In the genomic region with DNA sequence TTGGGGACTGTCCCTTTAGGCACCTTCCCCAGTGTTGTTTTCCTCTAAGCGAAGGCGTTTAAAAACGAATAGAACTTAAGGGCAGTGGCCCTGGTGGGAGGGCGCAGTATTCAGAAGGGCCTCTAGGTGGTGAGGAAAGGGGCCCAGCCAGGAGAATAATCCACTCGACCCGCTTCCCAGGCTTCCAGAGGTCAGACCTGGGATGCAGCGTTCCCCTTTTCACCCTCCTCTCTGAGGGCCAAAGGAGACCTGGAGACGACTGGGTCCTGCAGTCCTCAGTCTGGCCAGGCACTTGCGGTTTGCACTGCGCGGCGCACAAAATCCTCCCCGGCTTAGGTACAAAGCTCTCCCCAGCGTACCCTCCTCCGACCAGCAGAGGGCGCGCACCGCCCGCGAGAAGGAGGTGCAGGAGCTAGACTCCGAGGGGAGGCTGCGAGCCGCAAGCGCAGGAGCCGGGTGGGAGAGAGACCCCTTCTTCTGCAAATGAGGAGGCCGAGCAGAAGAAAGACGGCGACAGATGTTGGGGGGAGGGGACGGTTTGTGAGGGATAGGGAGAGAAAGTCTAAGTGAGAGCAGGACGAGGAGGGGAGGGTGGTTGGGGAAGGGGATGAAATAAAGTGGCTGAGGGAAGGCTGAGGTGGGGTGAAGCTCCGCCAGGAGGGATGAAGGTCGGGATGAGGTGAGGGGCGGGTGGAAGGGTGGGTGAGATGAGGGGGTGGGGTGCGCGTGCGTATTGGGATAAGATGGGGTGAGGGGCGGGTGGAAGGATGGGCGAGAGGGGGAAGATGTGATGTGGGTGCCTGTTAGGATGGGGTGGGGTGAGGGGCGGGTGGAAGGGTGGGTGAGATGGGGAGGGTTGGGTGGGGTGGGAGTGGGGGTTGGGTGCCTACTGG, we compare ENCODE assay signal across 1 cellular context.
A peak's percentile ranks its signal among the peaks of the same experiment; 100 is the strongest.
TF ChIP-seq lines count a peak whose summit lies in the region.

No MANE protein-coding gene starts in this region.

TF ChIP-seq in HepG2, 621 proteins besides CTCF, POLR2A, EP300 and RAD21 (continued from another document):
- TF ChIP-seq, protein P1, sequence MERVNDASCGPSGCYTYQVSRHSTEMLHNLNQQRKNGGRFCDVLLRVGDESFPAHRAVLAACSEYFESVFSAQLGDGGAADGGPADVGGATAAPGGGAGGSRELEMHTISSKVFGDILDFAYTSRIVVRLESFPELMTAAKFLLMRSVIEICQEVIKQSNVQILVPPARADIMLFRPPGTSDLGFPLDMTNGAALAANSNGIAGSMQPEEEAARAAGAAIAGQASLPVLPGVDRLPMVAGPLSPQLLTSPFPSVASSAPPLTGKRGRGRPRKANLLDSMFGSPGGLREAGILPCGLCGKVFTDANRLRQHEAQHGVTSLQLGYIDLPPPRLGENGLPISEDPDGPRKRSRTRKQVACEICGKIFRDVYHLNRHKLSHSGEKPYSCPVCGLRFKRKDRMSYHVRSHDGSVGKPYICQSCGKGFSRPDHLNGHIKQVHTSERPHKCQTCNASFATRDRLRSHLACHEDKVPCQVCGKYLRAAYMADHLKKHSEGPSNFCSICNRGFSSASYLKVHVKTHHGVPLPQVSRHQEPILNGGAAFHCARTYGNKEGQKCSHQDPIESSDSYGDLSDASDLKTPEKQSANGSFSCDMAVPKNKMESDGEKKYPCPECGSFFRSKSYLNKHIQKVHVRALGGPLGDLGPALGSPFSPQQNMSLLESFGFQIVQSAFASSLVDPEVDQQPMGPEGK (CRISPR knock-in tag; IDR thresholded peaks at IDR 0.05): peak; percentile 74
- TF ChIP-seq ZNF761 (CRISPR knock-in tag; conservative IDR thresholded peaks at IDR 0.05): no peak
- peak; percentile 80 for TF ChIP-seq TAF15 (IDR thresholded peaks at IDR 0.05; ENCODE audit: low read depth, low read length, poor library complexity, severe bottlenecking)
- no peak for TF ChIP-seq MAFF (IDR thresholded peaks at IDR 0.05; ENCODE audit: low read depth, low read length)
- peak; percentile 41; the same call in 1 of the 2 replicates for TF ChIP-seq ZNF768 (CRISPR knock-in tag; IDR thresholded peaks at IDR 0.05)
- peak; percentile 58 for TF ChIP-seq ASH2L (IDR thresholded peaks at IDR 0.05; ENCODE audit: insufficient read length, low read depth, low read length)
- peak; percentile 33; the same call in 1 of the 2 replicates for TF ChIP-seq GATAD2A (CRISPR knock-in tag; IDR thresholded peaks at IDR 0.05)
- no peak for TF ChIP-seq FOXA1 (IDR thresholded peaks at IDR 0.05)
- TF ChIP-seq FOXA1 (CRISPR knock-in tag; IDR thresholded peaks at IDR 0.05): peak; percentile 15; the same call in 1 of the 2 replicates
- TF ChIP-seq ZSCAN31 (CRISPR knock-in tag; IDR thresholded peaks at IDR 0.05; ENCODE audit: low read depth): 0 out of 2 replicates have a peak, but pooled peaks have one; percentile 21
- TF ChIP-seq, protein P2, sequence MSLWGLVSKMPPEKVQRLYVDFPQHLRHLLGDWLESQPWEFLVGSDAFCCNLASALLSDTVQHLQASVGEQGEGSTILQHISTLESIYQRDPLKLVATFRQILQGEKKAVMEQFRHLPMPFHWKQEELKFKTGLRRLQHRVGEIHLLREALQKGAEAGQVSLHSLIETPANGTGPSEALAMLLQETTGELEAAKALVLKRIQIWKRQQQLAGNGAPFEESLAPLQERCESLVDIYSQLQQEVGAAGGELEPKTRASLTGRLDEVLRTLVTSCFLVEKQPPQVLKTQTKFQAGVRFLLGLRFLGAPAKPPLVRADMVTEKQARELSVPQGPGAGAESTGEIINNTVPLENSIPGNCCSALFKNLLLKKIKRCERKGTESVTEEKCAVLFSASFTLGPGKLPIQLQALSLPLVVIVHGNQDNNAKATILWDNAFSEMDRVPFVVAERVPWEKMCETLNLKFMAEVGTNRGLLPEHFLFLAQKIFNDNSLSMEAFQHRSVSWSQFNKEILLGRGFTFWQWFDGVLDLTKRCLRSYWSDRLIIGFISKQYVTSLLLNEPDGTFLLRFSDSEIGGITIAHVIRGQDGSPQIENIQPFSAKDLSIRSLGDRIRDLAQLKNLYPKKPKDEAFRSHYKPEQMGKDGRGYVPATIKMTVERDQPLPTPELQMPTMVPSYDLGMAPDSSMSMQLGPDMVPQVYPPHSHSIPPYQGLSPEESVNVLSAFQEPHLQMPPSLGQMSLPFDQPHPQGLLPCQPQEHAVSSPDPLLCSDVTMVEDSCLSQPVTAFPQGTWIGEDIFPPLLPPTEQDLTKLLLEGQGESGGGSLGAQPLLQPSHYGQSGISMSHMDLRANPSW (CRISPR knock-in tag; IDR thresholded peaks at IDR 0.05; ENCODE audit: borderline replicate concordance): no peak
- no peak for TF ChIP-seq ARNT (IDR thresholded peaks at IDR 0.05)
- TF ChIP-seq ZNF501 (CRISPR knock-in tag; IDR thresholded peaks at IDR 0.05): no peak
- 0 out of 2 replicates have a peak, but pooled peaks have one; percentile 31 for TF ChIP-seq ZNF124 (CRISPR knock-in tag; IDR thresholded peaks at IDR 0.05)
- no peak for TF ChIP-seq FOXA3 (CRISPR knock-in tag; IDR thresholded peaks at IDR 0.05)
- TF ChIP-seq AGO1 (IDR thresholded peaks at IDR 0.05; ENCODE audit: low read depth, low read length, poor library complexity, severe bottlenecking): peak; percentile 55
- 0 out of 2 replicates have a peak, but pooled peaks have one; percentile 34 for TF ChIP-seq ARHGAP35 (CRISPR knock-in tag; IDR thresholded peaks at IDR 0.05; ENCODE audit: borderline replicate concordance)
- TF ChIP-seq, protein P3, sequence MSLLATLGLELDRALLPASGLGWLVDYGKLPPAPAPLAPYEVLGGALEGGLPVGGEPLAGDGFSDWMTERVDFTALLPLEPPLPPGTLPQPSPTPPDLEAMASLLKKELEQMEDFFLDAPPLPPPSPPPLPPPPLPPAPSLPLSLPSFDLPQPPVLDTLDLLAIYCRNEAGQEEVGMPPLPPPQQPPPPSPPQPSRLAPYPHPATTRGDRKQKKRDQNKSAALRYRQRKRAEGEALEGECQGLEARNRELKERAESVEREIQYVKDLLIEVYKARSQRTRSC (CRISPR knock-in tag; IDR thresholded peaks at IDR 0.05; ENCODE audit: low read depth): no peak
- peak; percentile 53; the same call in 1 of the 2 replicates for TF ChIP-seq ZFX (CRISPR knock-in tag; IDR thresholded peaks at IDR 0.05; ENCODE audit: low read depth)
- no peak for TF ChIP-seq NBN (conservative IDR thresholded peaks at IDR 0.05)
- TF ChIP-seq ZNF329 (CRISPR knock-in tag; IDR thresholded peaks at IDR 0.05; ENCODE audit: low read depth): 0 out of 2 replicates have a peak, but pooled peaks have one; percentile 44
- TF ChIP-seq ZNF34 (CRISPR knock-in tag; IDR thresholded peaks at IDR 0.05; ENCODE audit: borderline replicate concordance): no peak
- TF ChIP-seq, protein P4, sequence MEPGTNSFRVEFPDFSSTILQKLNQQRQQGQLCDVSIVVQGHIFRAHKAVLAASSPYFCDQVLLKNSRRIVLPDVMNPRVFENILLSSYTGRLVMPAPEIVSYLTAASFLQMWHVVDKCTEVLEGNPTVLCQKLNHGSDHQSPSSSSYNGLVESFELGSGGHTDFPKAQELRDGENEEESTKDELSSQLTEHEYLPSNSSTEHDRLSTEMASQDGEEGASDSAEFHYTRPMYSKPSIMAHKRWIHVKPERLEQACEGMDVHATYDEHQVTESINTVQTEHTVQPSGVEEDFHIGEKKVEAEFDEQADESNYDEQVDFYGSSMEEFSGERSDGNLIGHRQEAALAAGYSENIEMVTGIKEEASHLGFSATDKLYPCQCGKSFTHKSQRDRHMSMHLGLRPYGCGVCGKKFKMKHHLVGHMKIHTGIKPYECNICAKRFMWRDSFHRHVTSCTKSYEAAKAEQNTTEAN (CRISPR knock-in tag; conservative IDR thresholded peaks at IDR 0.05): no peak
- no peak for TF ChIP-seq LCORL (IDR thresholded peaks at IDR 0.05)
- TF ChIP-seq LCORL (CRISPR knock-in tag; IDR thresholded peaks at IDR 0.05): 0 out of 2 replicates have a peak, but pooled peaks have one; percentile 48
- TF ChIP-seq, protein P5, sequence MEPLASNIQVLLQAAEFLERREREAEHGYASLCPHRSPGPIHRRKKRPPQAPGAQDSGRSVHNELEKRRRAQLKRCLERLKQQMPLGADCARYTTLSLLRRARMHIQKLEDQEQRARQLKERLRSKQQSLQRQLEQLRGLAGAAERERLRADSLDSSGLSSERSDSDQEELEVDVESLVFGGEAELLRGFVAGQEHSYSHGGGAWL (CRISPR knock-in tag; IDR thresholded peaks at IDR 0.05): 0 out of 2 replicates have a peak, but pooled peaks have one; percentile 45
- 0 out of 2 replicates have a peak, but pooled peaks have one; percentile 28 for TF ChIP-seq BCL6 (CRISPR knock-in tag; IDR thresholded peaks at IDR 0.05)
- 0 out of 2 replicates have a peak, but pooled peaks have one; percentile 54 for TF ChIP-seq IRF2 (CRISPR knock-in tag; IDR thresholded peaks at IDR 0.05)
- TF ChIP-seq, protein P6, sequence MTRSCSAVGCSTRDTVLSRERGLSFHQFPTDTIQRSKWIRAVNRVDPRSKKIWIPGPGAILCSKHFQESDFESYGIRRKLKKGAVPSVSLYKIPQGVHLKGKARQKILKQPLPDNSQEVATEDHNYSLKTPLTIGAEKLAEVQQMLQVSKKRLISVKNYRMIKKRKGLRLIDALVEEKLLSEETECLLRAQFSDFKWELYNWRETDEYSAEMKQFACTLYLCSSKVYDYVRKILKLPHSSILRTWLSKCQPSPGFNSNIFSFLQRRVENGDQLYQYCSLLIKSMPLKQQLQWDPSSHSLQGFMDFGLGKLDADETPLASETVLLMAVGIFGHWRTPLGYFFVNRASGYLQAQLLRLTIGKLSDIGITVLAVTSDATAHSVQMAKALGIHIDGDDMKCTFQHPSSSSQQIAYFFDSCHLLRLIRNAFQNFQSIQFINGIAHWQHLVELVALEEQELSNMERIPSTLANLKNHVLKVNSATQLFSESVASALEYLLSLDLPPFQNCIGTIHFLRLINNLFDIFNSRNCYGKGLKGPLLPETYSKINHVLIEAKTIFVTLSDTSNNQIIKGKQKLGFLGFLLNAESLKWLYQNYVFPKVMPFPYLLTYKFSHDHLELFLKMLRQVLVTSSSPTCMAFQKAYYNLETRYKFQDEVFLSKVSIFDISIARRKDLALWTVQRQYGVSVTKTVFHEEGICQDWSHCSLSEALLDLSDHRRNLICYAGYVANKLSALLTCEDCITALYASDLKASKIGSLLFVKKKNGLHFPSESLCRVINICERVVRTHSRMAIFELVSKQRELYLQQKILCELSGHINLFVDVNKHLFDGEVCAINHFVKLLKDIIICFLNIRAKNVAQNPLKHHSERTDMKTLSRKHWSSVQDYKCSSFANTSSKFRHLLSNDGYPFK (CRISPR knock-in tag; IDR thresholded peaks at IDR 0.05; ENCODE audit: borderline replicate concordance): 0 out of 2 replicates have a peak, but pooled peaks have one; percentile 69
- peak; percentile 99; the same call in 1 of the 2 replicates for TF ChIP-seq MTF2 (CRISPR knock-in tag; IDR thresholded peaks at IDR 0.05; ENCODE audit: borderline replicate concordance)
- TF ChIP-seq, protein P7, sequence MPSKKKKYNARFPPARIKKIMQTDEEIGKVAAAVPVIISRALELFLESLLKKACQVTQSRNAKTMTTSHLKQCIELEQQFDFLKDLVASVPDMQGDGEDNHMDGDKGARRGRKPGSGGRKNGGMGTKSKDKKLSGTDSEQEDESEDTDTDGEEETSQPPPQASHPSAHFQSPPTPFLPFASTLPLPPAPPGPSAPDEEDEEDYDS (CRISPR knock-in tag; IDR thresholded peaks at IDR 0.05): 0 out of 2 replicates have a peak, but pooled peaks have one; percentile 30
- TF ChIP-seq, protein P8, sequence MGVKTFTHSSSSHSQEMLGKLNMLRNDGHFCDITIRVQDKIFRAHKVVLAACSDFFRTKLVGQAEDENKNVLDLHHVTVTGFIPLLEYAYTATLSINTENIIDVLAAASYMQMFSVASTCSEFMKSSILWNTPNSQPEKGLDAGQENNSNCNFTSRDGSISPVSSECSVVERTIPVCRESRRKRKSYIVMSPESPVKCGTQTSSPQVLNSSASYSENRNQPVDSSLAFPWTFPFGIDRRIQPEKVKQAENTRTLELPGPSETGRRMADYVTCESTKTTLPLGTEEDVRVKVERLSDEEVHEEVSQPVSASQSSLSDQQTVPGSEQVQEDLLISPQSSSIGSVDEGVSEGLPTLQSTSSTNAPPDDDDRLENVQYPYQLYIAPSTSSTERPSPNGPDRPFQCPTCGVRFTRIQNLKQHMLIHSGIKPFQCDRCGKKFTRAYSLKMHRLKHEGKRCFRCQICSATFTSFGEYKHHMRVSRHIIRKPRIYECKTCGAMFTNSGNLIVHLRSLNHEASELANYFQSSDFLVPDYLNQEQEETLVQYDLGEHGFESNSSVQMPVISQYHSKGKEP (CRISPR knock-in tag; IDR thresholded peaks at IDR 0.05): no peak
- no peak for TF ChIP-seq SSRP1 (CRISPR knock-in tag; IDR thresholded peaks at IDR 0.05)
- no peak for TF ChIP-seq HNF4G (IDR thresholded peaks at IDR 0.05; ENCODE audit: borderline replicate concordance, low read depth, low read length)
- TF ChIP-seq HNF4G (CRISPR knock-in tag; IDR thresholded peaks at IDR 0.05; ENCODE audit: borderline replicate concordance, low read depth): peak; percentile 70; the same call in 1 of the 2 replicates
- no peak for TF ChIP-seq NFKBIZ (CRISPR knock-in tag; IDR thresholded peaks at IDR 0.05)
- no peak for TF ChIP-seq TCF7L2 (IDR thresholded peaks at IDR 0.05; ENCODE audit: low read depth, low read length)
- TF ChIP-seq ELF1 (CRISPR knock-in tag; IDR thresholded peaks at IDR 0.05): peak; percentile 42; the same call in 1 of the 2 replicates
- TF ChIP-seq SIN3B (IDR thresholded peaks at IDR 0.05; ENCODE audit: low read length): no peak
- TF ChIP-seq SRY (CRISPR knock-in tag; IDR thresholded peaks at IDR 0.05): 0 out of 2 replicates have a peak, but pooled peaks have one; percentile 39
- TF ChIP-seq YY1 (IDR thresholded peaks at IDR 0.05; ENCODE audit: insufficient read depth, insufficient replicate concordance, low read depth, low read length): no peak
- no peak for TF ChIP-seq ZNF772 (CRISPR knock-in tag; IDR thresholded peaks at IDR 0.05)
- TF ChIP-seq, protein P9, sequence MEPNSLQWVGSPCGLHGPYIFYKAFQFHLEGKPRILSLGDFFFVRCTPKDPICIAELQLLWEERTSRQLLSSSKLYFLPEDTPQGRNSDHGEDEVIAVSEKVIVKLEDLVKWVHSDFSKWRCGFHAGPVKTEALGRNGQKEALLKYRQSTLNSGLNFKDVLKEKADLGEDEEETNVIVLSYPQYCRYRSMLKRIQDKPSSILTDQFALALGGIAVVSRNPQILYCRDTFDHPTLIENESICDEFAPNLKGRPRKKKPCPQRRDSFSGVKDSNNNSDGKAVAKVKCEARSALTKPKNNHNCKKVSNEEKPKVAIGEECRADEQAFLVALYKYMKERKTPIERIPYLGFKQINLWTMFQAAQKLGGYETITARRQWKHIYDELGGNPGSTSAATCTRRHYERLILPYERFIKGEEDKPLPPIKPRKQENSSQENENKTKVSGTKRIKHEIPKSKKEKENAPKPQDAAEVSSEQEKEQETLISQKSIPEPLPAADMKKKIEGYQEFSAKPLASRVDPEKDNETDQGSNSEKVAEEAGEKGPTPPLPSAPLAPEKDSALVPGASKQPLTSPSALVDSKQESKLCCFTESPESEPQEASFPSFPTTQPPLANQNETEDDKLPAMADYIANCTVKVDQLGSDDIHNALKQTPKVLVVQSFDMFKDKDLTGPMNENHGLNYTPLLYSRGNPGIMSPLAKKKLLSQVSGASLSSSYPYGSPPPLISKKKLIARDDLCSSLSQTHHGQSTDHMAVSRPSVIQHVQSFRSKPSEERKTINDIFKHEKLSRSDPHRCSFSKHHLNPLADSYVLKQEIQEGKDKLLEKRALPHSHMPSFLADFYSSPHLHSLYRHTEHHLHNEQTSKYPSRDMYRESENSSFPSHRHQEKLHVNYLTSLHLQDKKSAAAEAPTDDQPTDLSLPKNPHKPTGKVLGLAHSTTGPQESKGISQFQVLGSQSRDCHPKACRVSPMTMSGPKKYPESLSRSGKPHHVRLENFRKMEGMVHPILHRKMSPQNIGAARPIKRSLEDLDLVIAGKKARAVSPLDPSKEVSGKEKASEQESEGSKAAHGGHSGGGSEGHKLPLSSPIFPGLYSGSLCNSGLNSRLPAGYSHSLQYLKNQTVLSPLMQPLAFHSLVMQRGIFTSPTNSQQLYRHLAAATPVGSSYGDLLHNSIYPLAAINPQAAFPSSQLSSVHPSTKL (CRISPR knock-in tag; IDR thresholded peaks at IDR 0.05): peak; percentile 43; the same call in 1 of the 2 replicates
TF ChIP-seq in HepG2: peak in this region for 114.
